32 cellular contexts compared by ENCODE assay signal in the genomic region with DNA sequence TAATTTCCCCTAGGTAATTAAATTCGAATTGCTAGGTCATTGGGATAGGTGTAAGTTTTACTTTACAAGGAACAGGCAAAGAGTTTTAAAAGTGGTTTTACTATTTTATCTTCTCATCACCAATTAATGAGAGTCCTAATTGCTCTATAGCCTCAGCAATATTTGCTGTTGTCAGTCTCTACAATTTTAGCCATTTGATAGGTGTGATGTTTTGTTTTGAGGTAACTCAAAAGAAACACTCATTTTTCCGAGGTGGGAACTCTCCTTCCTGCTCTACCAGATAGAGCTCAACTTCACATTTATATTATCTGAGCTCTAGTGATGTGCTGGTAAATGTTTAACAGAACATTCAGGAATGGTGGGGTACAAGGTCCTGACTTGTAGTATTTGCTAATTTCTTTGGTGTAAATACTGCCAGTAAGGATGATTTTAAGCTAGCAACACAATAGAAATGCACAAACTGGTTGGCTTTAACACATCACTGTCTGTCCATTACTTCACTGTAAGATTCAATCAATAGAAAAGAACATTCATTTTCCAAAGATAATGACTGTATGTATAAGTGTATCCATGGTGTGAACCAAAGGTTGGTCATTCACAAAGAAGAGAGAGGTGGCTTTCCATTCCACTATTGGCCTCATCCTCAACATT.
"Had no signal": no experiment of that assay in that cellular context is flagged by ENCODE, and none has a peak within 500 bp of the region (broad histone marks: within the 10 kb centered on the region; RNA-seq: fewer than 3 reads in every experiment).

No MANE protein-coding gene starts in this region.

- ATAC-seq: activated CD8-positive, alpha-beta T cell treated with anti-CD3 and anti-CD28 coated beads for 36 hours; activated naive CD4-positive, alpha-beta T cell treated with anti-CD3 and anti-CD28 coated beads, Interleukin-2, amount 50 U/mL, for 72 hours; activated T-cell treated with anti-CD3 and anti-CD28 coated beads, Interleukin-2, amount 50 U/mL, for 4 hours; activated T-cell treated with anti-CD3 and anti-CD28 coated beads, Interleukin-2, amount 50 U/mL, for 72 hours; activated T-helper 17 cell treated with anti-CD3 and anti-CD28 coated beads, Interleukin-2, amount 50 U/mL, for 72 hours; body of pancreas had no signal

- H3K9me3 ChIP-seq: adrenal gland, body of pancreas, breast epithelium had no signal

- H3K27ac ChIP-seq: adrenal gland, body of pancreas, brain microvascular endothelial cell, breast epithelium, WERI-Rb-1 had no signal

- H3K36me3 ChIP-seq: adrenal gland, brain microvascular endothelial cell, breast epithelium, WERI-Rb-1 had no signal

- H3K4me3 ChIP-seq: adrenal gland, body of pancreas, breast epithelium had no signal

- DNase-seq: activated B cell treated with CpG ODN at 0.5 μM for 24 hours; activated CD4-positive, alpha-beta memory T cell treated with anti-CD3 and anti-CD28 coated beads for 36 hours; activated CD4-positive, alpha-beta T cell treated with anti-CD3 and anti-CD28 coated beads for 4 hours; activated CD4-positive, alpha-beta T cell treated with anti-CD3 and anti-CD28 coated beads, Interleukin-2, amount 10 ng/mL, durations not matched to agents 24 days and 14 days; activated CD4-positive, alpha-beta T cell treated with anti-CD3 and anti-CD28 coated beads, Interleukin-2, amount 50 U/mL, for 1 hour; activated CD4-positive, alpha-beta T cell treated with anti-CD3 and anti-CD28 coated beads, Interleukin-2, amount 50 U/mL, for 4 hours; activated CD4-positive, CD25-positive, alpha-beta regulatory T cell treated with anti-CD3 and anti-CD28 coated beads, Interleukin-2, amount 50 U/mL, for 72 hours; activated CD8-positive, alpha-beta memory T cell treated with anti-CD3 and anti-CD28 coated beads, Interleukin-2, amount 50 U/mL, for 4 hours; activated CD8-positive, alpha-beta T cell treated with anti-CD3 and anti-CD28 coated beads for 36 hours; activated effector memory CD4-positive, alpha-beta T cell treated with anti-CD3 and anti-CD28 coated beads, Interleukin-2, amount 50 U/mL, for 16 hours; activated gamma-delta T cell treated with Interleukin-2 at 50 U/mL for 16 hours; activated naive CD4-positive, alpha-beta T cell; activated naive CD4-positive, alpha-beta T cell treated with anti-CD3 and anti-CD28 coated beads for 36 hours; activated naive CD4-positive, alpha-beta T cell treated with anti-CD3 and anti-CD28 coated beads, Interleukin-2, amount 50 U/mL, for 16 hours; activated naive CD8-positive, alpha-beta T cell treated with anti-CD3 and anti-CD28 coated beads for 36 hours; activated T-cell treated with anti-CD3 and anti-CD28 coated beads for 4 hours; activated T-cell treated with anti-CD3 and anti-CD28 coated beads, Interleukin-2, amount 50 U/mL, for 1 hour; activated T-cell treated with anti-CD3 and anti-CD28 coated beads, Interleukin-2, amount 50 U/mL, for 4 hours; activated T-cell treated with anti-CD3 and anti-CD28 coated beads, Interleukin-2, amount 50 U/mL, for 72 hours; adrenal gland; amniotic stem cell; aorta; body of pancreas; brain microvascular endothelial cell; central memory CD4-positive, alpha-beta T cell; T-helper 1 cell; T-helper 2 cell; T-helper 9 cell; WERI-Rb-1 had no signal

- H3K4me1 ChIP-seq: adrenal gland, body of pancreas, breast epithelium had no signal

- H3K27me3 ChIP-seq: adrenal gland, body of pancreas, brain microvascular endothelial cell, breast epithelium had no signal
